ENCODE assay signal across 19 cellular contexts in genomic region chr3:24802614-24803013, GRCh38.
DNase-seq lines count a peak whose midpoint lies in the region; ATAC-seq and TF ChIP-seq lines count a peak whose summit lies in the region.
"Had no signal": no experiment of that assay in that cellular context is flagged by ENCODE, and none has a peak within 500 bp of the region (broad histone marks: within the 10 kb centered on the region; RNA-seq: fewer than 3 reads in every experiment).

No MANE protein-coding gene starts in this region.

- no peak overlapping the region for H3K27ac ChIP-seq in osteoblast (ENCODE audit: low read depth, low read length)
- H3K27ac ChIP-seq: brain microvascular endothelial cell, heart left ventricle, left lung, upper lobe of right lung had no signal

- DNase-seq in NCI-H2107 (lab: John Stamatoyannopoulos, UW) (no peak), natural killer cell (no peak), osteoblast (ENCODE audit: insufficient read length, low spot score, missing footprints) (no peak), SW 1271 (lab: John Stamatoyannopoulos, UW) (no peak)
- DNase-seq: activated CD4-positive, alpha-beta T cell treated with anti-CD3 and anti-CD28 coated beads for 48 hours; brain microvascular endothelial cell; DND-41; heart left ventricle; left lung; NCI-H1694; upper lobe of right lung had no signal

- H2AFZ ChIP-seq in osteoblast (ENCODE audit: low read length) = no peak overlapping the region

- TF ChIP-seq CTCF in natural killer cell (IDR thresholded peaks at IDR 0.05) = no peak
- no peak for TF ChIP-seq CTCF in osteoblast (IDR thresholded peaks at IDR 0.05; ENCODE audit: extremely low read depth, low read depth, low read length)

- no peak overlapping the region for H3K4me2 ChIP-seq in osteoblast (ENCODE audit: insufficient read depth, low read length)
- H3K4me2 ChIP-seq: smooth muscle cell had no signal

- ATAC-seq in GM18508 (IDR thresholded peaks at IDR 0.05; ENCODE audit: insufficient read depth, unreplicated experiment) (peak; percentile 99), GM19467 (IDR thresholded peaks at IDR 0.05; ENCODE audit: unreplicated experiment) (peak; percentile 92), HG02840 (IDR thresholded peaks at IDR 0.05; ENCODE audit: low FRiP score, unreplicated experiment) (peak; percentile 91), HG03432 (IDR thresholded peaks at IDR 0.05; ENCODE audit: unreplicated experiment) (peak; percentile 98), natural killer cell (no peak)
- ATAC-seq: heart left ventricle; left lung; natural killer cell treated with Interleukin-12 subunit alpha and Interleukin-12 subunit beta and Interleukin-15 and Interleukin-18, amount 100 ng/mL, for 72 hours; upper lobe of right lung had no signal

- H3K27me3 ChIP-seq in osteoblast (ENCODE audit: insufficient read depth, low read length) = no peaks in the 10 kb centered on the region
- H3K27me3 ChIP-seq: brain microvascular endothelial cell, left lung, upper lobe of right lung had no signal

- no peaks in the 10 kb centered on the region for H3K36me3 ChIP-seq in osteoblast (ENCODE audit: insufficient read depth, low read length)
- H3K36me3 ChIP-seq: brain microvascular endothelial cell, heart left ventricle, left lung, upper lobe of right lung had no signal

- intact Hi-C loops in natural killer cell (cut with micrococcal nuclease) = no loop called here

- H3K9me3 ChIP-seq in osteoblast (ENCODE audit: low read depth, low read length) = no peaks in the 10 kb centered on the region
- H3K9me3 ChIP-seq: heart left ventricle, left lung, upper lobe of right lung had no signal

- H3K27ac Mint-ChIP-seq in natural killer cell = no peak overlapping the region
- H3K27ac Mint-ChIP-seq: activated T-helper 2 cell treated with anti-CD3 and anti-CD28 coated beads, Interferon-gamma antibody, Interleukin-2, Interleukin-4, amounts not matched to agents 10 μg/mL and 5 μg/mL and 100 μg/mL, durations not matched to agents 14 hours and 24 hours and 36 hours; IgD-negative memory B cell; natural killer cell treated with Interleukin-12 subunit alpha and Interleukin-12 subunit beta and Interleukin-15 and Interleukin-18, amount 100 ng/mL, for 72 hours had no signal

- peaks cover 2 to 6% of the 10 kb centered on the region in 2 donors for H3K27me3 Mint-ChIP-seq in natural killer cell (ENCODE audit: low read depth in 2 of 2)
- H3K27me3 Mint-ChIP-seq: IgD-negative memory B cell had no signal

- no peaks in the 10 kb centered on the region for H4K20me1 ChIP-seq in osteoblast (ENCODE audit: insufficient read depth, low read length)

- no peak overlapping the region for H3K4me3 Mint-ChIP-seq in natural killer cell
- H3K4me3 Mint-ChIP-seq: IgD-negative memory B cell; natural killer cell treated with Interleukin-12 subunit alpha and Interleukin-12 subunit beta and Interleukin-15 and Interleukin-18, amount 100 ng/mL, for 72 hours had no signal

- H3K36me3 Mint-ChIP-seq in natural killer cell = no peaks in the 10 kb centered on the region
- H3K36me3 Mint-ChIP-seq: IgD-negative memory B cell; natural killer cell treated with Interleukin-12 subunit alpha and Interleukin-12 subunit beta and Interleukin-15 and Interleukin-18, amount 100 ng/mL, for 72 hours had no signal

- no peaks in the 10 kb centered on the region for H3K4me1 Mint-ChIP-seq in natural killer cell
- H3K4me1 Mint-ChIP-seq: IgD-negative memory B cell had no signal

- no peak overlapping the region for H3K4me3 ChIP-seq in osteoblast (ENCODE audit: insufficient read depth, low read length)
- H3K4me3 ChIP-seq: heart left ventricle, left lung, smooth muscle cell, upper lobe of right lung had no signal

- H3K79me2 ChIP-seq in osteoblast (ENCODE audit: insufficient read depth, low read length) = no peaks in the 10 kb centered on the region

- no peaks in the 10 kb centered on the region for H3K4me1 ChIP-seq in osteoblast (ENCODE audit: insufficient read depth, low read length)
- H3K4me1 ChIP-seq: heart left ventricle, left lung, upper lobe of right lung had no signal

- no peaks in the 10 kb centered on the region for H3K9me3 Mint-ChIP-seq in natural killer cell
- H3K9me3 Mint-ChIP-seq: activated T-helper 2 cell treated with anti-CD3 and anti-CD28 coated beads, Interferon-gamma antibody, Interleukin-2, Interleukin-4, amounts not matched to agents 10 μg/mL and 5 μg/mL and 100 μg/mL, durations not matched to agents 14 hours and 24 hours and 36 hours; IgD-negative memory B cell; natural killer cell treated with Interleukin-12 subunit alpha and Interleukin-12 subunit beta and Interleukin-15 and Interleukin-18, amount 100 ng/mL, for 72 hours had no signal

Comparison
In these comparisons a context has a peak if more than half of its experiments do, and no peak if none do; other contexts are left out.
1. ATAC-seq: peak in GM18508 (single experiment), GM19467 (single experiment), HG02840 (single experiment) and HG03432 (single experiment); none in natural killer cell (0 of 3).